Comparison of ENCODE assay signal across 18 cellular contexts in the genomic region with DNA sequence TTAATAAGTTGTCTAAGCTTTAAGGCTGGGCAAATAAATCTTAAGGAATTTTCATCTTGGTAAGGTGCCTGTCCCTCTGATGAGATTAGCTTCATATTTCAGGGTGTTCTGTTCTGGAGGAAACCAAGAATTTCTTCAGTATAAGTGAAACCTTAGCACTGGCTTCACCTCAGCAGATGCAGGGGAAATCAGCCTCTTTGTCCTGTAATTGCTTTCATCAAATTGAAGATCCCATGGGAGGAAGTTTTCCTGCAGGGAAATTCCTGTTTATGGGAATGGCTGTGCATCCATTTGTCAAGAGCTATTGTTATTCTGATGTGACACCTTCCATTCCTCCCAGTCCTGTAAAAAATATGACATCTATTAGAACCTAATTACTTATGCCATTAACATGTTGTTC.
"Had no signal": no experiment of that assay in that cellular context is flagged by ENCODE, and none has a peak within 500 bp of the region (broad histone marks: within the 10 kb centered on the region; RNA-seq: fewer than 3 reads in every experiment).

No MANE protein-coding gene starts in this region.

- H3K36me3 Mint-ChIP-seq: activated naive CD8-positive, alpha-beta T cell; immature natural killer cell had no signal

- H3K4me1 Mint-ChIP-seq: activated CD4-positive, alpha-beta T cell treated with anti-CD3 and anti-CD28 coated beads, Interleukin-2, amount 10 ng/mL, durations not matched to agents 7 days and 5 days; immature natural killer cell; naive thymus-derived CD4-positive, alpha-beta T cell; T-helper 17 cell had no signal

- H3K9me3 ChIP-seq: upper lobe of right lung had no signal

- H3K27ac ChIP-seq: lower lobe of right lung, suprapubic skin, upper lobe of right lung had no signal

- DNase-seq: activated CD4-positive, alpha-beta T cell treated with anti-CD3 and anti-CD28 coated beads, Interleukin-2, amount 10 ng/mL, durations not matched to agents 7 days and 5 days; activated CD8-positive, alpha-beta memory T cell treated with anti-CD3 and anti-CD28 coated beads, Interleukin-2, amount 50 U/mL, for 48 hours; activated gamma-delta T cell treated with Interleukin-2 at 50 U/mL for 16 hours; amniotic stem cell; immature natural killer cell; lower lobe of right lung; naive thymus-derived CD4-positive, alpha-beta T cell; right cardiac atrium; small intestine; stimulated activated CD4-positive, alpha-beta T cell treated with anti-CD3 and anti-CD28 coated beads, Interleukin-4, amount 100 ng/mL, for 4 hours; stimulated activated CD8-positive, alpha-beta memory T cell treated with anti-CD3 and anti-CD28 coated beads, Interleukin-4, amount 100 ng/mL, for 48 hours; stimulated activated naive CD8-positive, alpha-beta T cell treated with anti-CD3 and anti-CD28 coated beads, Interleukin-15, Interleukin-2, amounts not matched to agents 100 U/mL and 50 U/mL, for 24 hours; T-helper 17 cell; upper lobe of right lung had no signal

- H3K27ac Mint-ChIP-seq: activated CD4-positive, alpha-beta T cell treated with anti-CD3 and anti-CD28 coated beads, Interleukin-2, amount 10 ng/mL, durations not matched to agents 7 days and 5 days; activated naive CD8-positive, alpha-beta T cell; dendritic cell treated with granulocyte-macrophage colony-stimulating factor and Interleukin-4, amounts not matched to agents 40 ng/mL and 50 ng/mL, for 4 days; immature natural killer cell; naive thymus-derived CD4-positive, alpha-beta T cell; T-helper 17 cell had no signal

- H3K4me3 ChIP-seq: lower lobe of right lung, suprapubic skin, upper lobe of right lung had no signal

- H3K27me3 ChIP-seq: suprapubic skin, upper lobe of right lung had no signal

- H3K27me3 Mint-ChIP-seq: activated CD4-positive, alpha-beta T cell treated with anti-CD3 and anti-CD28 coated beads, Interleukin-2, amount 10 ng/mL, durations not matched to agents 7 days and 5 days; activated naive CD8-positive, alpha-beta T cell; brain; dendritic cell treated with granulocyte-macrophage colony-stimulating factor and Interleukin-4, amounts not matched to agents 40 ng/mL and 50 ng/mL, for 4 days; naive thymus-derived CD4-positive, alpha-beta T cell; T-helper 17 cell had no signal

- H3K4me3 Mint-ChIP-seq: activated CD4-positive, alpha-beta T cell treated with anti-CD3 and anti-CD28 coated beads, Interleukin-2, amount 10 ng/mL, durations not matched to agents 7 days and 5 days; activated naive CD8-positive, alpha-beta T cell; brain; dendritic cell treated with granulocyte-macrophage colony-stimulating factor and Interleukin-4, amounts not matched to agents 40 ng/mL and 50 ng/mL, for 4 days; immature natural killer cell; naive thymus-derived CD4-positive, alpha-beta T cell; T-helper 17 cell had no signal

- ATAC-seq: naive thymus-derived CD4-positive, alpha-beta T cell; stimulated activated naive CD8-positive, alpha-beta T cell treated with anti-CD3 and anti-CD28 coated beads, Interleukin-15, Interleukin-2, amounts not matched to agents 100 U/mL and 50 U/mL, for 24 hours; T-helper 17 cell had no signal

- H3K36me3 ChIP-seq: lower lobe of right lung, suprapubic skin, upper lobe of right lung had no signal
